ENCODE assay signal across 9 cellular contexts in the genomic region with DNA sequence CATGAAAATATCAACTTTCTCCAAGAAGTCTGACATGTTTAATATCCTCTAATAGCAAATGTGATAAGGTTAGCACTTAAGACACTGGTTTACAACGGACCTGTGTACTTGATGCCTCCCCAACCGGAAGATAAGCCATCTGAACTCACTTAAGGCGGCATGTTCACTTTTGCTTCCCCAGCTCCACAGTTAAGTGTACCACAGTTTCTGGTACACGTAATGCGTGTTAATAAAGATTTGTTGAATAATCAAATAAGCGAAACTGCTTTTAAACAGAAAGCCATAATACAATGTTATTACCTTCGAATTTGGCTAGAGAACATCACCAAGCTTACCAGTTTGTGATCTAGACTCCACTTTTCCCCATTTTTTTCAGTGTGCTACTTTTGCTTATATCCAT. TPM values are rescaled to one million over a fixed set of nuclear protein-coding genes. Genes with fewer than 3 reads are reported as not detected.
DNase-seq lines count a peak whose midpoint lies in the region; ATAC-seq and TF ChIP-seq lines count a peak whose summit lies in the region.
"Had no signal": no experiment of that assay in that cellular context is flagged by ENCODE, and none has a peak within 500 bp of the region (broad histone marks: within the 10 kb centered on the region; RNA-seq: fewer than 3 reads in every experiment).

No MANE protein-coding gene starts in this region.

- peak overlapping the region; percentile 84 for H3K4me3 Mint-ChIP-seq in osteocyte (ENCODE audit: unreplicated experiment)

- peak overlapping the region; percentile 99 for H3K27ac Mint-ChIP-seq in osteocyte (ENCODE audit: unreplicated experiment)

- CTCF ChIA-PET in GM10248 (lab: Yijun Ruan, JAX) = interaction anchor here (1.0 kb wide), 1 partner anchor 12 kb away, joined by 3 read pairs; no protein-coding TSS in a partner anchor

- peak; percentile 3 for TF ChIP-seq POLR2A in NB4 (IDR thresholded peaks at IDR 0.05; ENCODE audit: extremely low read depth, insufficient read length)
- TF ChIP-seq POLR2A in GM18505 (IDR thresholded peaks at IDR 0.05; ENCODE audit: borderline replicate concordance, extremely low read depth, insufficient read depth, insufficient read length) = no peak

- no peaks in the 10 kb centered on the region for H3K9me3 Mint-ChIP-seq in osteocyte (ENCODE audit: unreplicated experiment)

- intact Hi-C loops in dorsolateral prefrontal cortex (cut with DNase I) = loop anchor here (5.0 to 10.0 kb wide), 3 partner anchors 512 to 580 kb away; a partner anchor contains a TSS

- H3K4me3 ChIP-seq in NB4 (ENCODE audit: low read depth, low read length) (peak overlapping the region; percentile 96), dorsolateral prefrontal cortex (peak overlapping the region in 53 of 59 donors; percentile 69 to 99 (median 92))

- POLR2A ChIA-PET in GM10248 (lab: Yijun Ruan, JAX) = no interaction called here

- ATAC-seq in HG02610 (IDR thresholded peaks at IDR 0.05; ENCODE audit: unreplicated experiment) = no peak
- ATAC-seq in GM18505 (IDR thresholded peaks at IDR 0.05; ENCODE audit: unreplicated experiment) = no peak

- no peaks in the 10 kb centered on the region for H3K27me3 ChIP-seq in dorsolateral prefrontal cortex

- peak; percentile 44 for DNase-seq in GM10248 (ENCODE audit: extremely low spot score)
- peak; percentile 39 for DNase-seq in NB4 (ENCODE audit: low read depth)
- DNase-seq in dorsolateral prefrontal cortex = no peak
- no peak for DNase-seq in osteocyte (ENCODE audit: extremely low spot score, unreplicated experiment)
- DNase-seq in COR-L47 (lab: John Stamatoyannopoulos, UW) = no peak
- no peak for DNase-seq in SW 1271 (lab: John Stamatoyannopoulos, UW)

- no peaks in the 10 kb centered on the region for H3K36me3 Mint-ChIP-seq in osteocyte (ENCODE audit: unreplicated experiment)

- H3K27me3 Mint-ChIP-seq in osteocyte (ENCODE audit: unreplicated experiment) = no peaks in the 10 kb centered on the region

- TF ChIP-seq CTCF in GM10248 (IDR thresholded peaks at IDR 0.05; ENCODE audit: control extremely low read depth, extremely low read depth, low read depth, missing control alignments) (no peak), NB4 (IDR thresholded peaks at IDR 0.05; ENCODE audit: low read depth, low read length) (no peak), dorsolateral prefrontal cortex (IDR thresholded peaks at IDR 0.05 in 54 of 56, conservative IDR thresholded peaks at IDR 0.05 in 2 of 56; ENCODE audit: low read depth in 1 of 56, partially characterized antibody in 56 of 56) (no peak), osteocyte (IDR thresholded peaks at IDR 0.05) (no peak)

- H3K4me1 Mint-ChIP-seq in osteocyte (ENCODE audit: unreplicated experiment) = peaks cover 31% of the 10 kb centered on the region

- H3K27ac ChIP-seq in dorsolateral prefrontal cortex = peak overlapping the region in 20 of 59 donors; percentile 88 to 99 (median 98)

RNA-seq across cellular contexts. Expression of a gene that starts 1.4 kb away (rescaled TPM):
- total RNA-seq in dorsolateral prefrontal cortex (10 to 100 TPM; 24.5 to 43.6 (median 33.5) TPM), osteocyte (32.7 and 35.1 TPM in 2 replicates)

RNA-seq across cellular contexts. Expression of a gene that starts 36.5 kb away (rescaled TPM):
- total RNA-seq in dorsolateral prefrontal cortex (10 to 100 TPM in 1 of 120 experiments, 1 to 10 TPM in 114, under 1 TPM in 5; 0.53 to 10.1 (median 2.4) TPM), osteocyte (not detected in 2 replicates)
- total RNA-seq: T-helper 1 cell treated with Interleukin-12 subunit alpha and Interleukin-12 subunit beta and Interleukin-4 antibody, amounts not matched to agents 30 ng/mL and 1 ng/mL, for 36 hours had no signal

Comparison
In these comparisons a context has a peak if more than half of its experiments do, and no peak if none do; other contexts are left out.
1. DNase-seq: peak in GM10248 (single experiment) and NB4 (single experiment); none in dorsolateral prefrontal cortex (0 of 10), osteocyte (single experiment), COR-L47 (single experiment) and SW 1271 (0 of 2).